Comparison of ENCODE assay signal across 1 cellular context in the genomic region with DNA sequence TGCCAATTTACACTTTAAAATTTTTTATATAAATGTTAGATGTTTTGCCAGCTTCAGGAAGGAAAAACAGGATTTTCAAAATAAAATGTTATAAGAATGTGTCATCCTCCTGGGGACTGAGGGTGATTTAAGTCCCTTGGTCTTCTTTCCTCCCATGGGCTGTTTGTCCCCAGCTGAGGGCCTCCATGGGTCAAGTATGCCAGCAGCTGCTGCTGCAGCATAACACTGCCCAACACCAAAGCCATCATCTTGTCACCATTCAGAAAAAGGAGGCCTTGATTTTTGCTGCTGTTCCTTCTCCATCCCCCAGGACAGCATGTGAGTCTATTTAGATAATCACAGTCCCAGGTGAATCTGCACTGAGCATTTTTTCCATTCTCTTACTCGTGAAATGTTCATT.
TF ChIP-seq lines count a peak whose summit lies in the region.

No MANE protein-coding gene starts in this region.

TF ChIP-seq in IMR-90, 13 proteins besides CTCF, POLR2A, EP300 and RAD21 (continued from another document):
- TF ChIP-seq, protein P1, sequence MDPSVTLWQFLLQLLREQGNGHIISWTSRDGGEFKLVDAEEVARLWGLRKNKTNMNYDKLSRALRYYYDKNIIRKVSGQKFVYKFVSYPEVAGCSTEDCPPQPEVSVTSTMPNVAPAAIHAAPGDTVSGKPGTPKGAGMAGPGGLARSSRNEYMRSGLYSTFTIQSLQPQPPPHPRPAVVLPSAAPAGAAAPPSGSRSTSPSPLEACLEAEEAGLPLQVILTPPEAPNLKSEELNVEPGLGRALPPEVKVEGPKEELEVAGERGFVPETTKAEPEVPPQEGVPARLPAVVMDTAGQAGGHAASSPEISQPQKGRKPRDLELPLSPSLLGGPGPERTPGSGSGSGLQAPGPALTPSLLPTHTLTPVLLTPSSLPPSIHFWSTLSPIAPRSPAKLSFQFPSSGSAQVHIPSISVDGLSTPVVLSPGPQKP (IDR thresholded peaks at IDR 0.05; ENCODE audit: borderline replicate concordance, low read depth, low read length): no peak
- no peak for TF ChIP-seq MAFK (IDR thresholded peaks at IDR 0.05; ENCODE audit: low read depth, low read length)
